Comparison of ENCODE assay signal across 1 cellular context in the genomic region with DNA sequence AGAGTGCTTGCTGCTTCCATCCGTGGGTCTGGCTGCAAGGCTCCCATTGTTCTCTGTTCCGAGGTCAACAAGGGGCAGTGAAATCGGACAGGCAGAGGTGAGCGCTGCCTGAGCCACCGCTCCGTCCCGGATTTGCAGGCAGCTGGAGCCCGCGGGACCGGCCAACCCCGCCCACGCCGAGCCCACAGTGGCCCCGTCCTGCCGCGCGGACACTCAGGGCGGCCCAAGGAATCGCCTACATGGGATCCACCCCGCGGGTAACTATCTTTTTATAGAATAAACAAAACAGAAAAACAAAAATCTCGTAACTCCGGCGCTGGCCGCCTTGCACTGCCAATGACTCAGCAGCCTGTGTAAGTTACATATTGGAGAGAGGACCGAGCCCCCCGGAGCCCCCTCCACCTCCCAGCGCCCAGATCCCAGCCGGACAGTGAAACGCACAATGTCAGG.
TF ChIP-seq lines count a peak whose summit lies in the region.

No MANE protein-coding gene starts in this region.

TF ChIP-seq in HepG2, 621 proteins besides CTCF, POLR2A, EP300 and RAD21 (continued from another document and continues in another):
- TF ChIP-seq ZZZ3 (CRISPR knock-in tag; IDR thresholded peaks at IDR 0.05; ENCODE audit: borderline replicate concordance) = no peak
- TF ChIP-seq ZFP62 (CRISPR knock-in tag; IDR thresholded peaks at IDR 0.05) = no peak
- TF ChIP-seq, protein P1, sequence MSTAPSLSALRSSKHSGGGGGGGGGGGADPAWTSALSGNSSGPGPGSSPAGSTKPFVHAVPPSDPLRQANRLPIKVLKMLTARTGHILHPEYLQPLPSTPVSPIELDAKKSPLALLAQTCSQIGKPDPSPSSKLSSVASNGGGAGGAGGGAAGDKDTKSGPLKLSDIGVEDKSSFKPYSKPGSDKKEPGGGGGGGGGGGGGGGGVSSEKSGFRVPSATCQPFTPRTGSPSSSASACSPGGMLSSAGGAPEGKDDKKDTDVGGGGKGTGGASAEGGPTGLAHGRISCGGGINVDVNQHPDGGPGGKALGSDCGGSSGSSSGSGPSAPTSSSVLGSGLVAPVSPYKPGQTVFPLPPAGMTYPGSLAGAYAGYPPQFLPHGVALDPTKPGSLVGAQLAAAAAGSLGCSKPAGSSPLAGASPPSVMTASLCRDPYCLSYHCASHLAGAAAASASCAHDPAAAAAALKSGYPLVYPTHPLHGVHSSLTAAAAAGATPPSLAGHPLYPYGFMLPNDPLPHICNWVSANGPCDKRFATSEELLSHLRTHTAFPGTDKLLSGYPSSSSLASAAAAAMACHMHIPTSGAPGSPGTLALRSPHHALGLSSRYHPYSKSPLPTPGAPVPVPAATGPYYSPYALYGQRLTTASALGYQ (CRISPR knock-in tag; IDR thresholded peaks at IDR 0.05) = no peak
- TF ChIP-seq KMT2B (CRISPR knock-in tag; IDR thresholded peaks at IDR 0.05) = no peak
- TF ChIP-seq ZSCAN22 (CRISPR knock-in tag; IDR thresholded peaks at IDR 0.05) = no peak
- TF ChIP-seq TSC22D2 (CRISPR knock-in tag; IDR thresholded peaks at IDR 0.05; ENCODE audit: borderline replicate concordance) = no peak
- TF ChIP-seq STAG1 (CRISPR knock-in tag; IDR thresholded peaks at IDR 0.05) = no peak
- no peak for TF ChIP-seq YEATS4 (CRISPR knock-in tag; IDR thresholded peaks at IDR 0.05; ENCODE audit: borderline replicate concordance)
- no peak for TF ChIP-seq PAF1 (CRISPR knock-in tag; IDR thresholded peaks at IDR 0.05)
- TF ChIP-seq RXRA (CRISPR knock-in tag; IDR thresholded peaks at IDR 0.05) = no peak
- TF ChIP-seq ERF (CRISPR knock-in tag; IDR thresholded peaks at IDR 0.05) = no peak
- no peak for TF ChIP-seq ZNF30 (CRISPR knock-in tag; IDR thresholded peaks at IDR 0.05)
- TF ChIP-seq ZNF337 (CRISPR knock-in tag; IDR thresholded peaks at IDR 0.05; ENCODE audit: borderline replicate concordance, low read depth) = no peak
- TF ChIP-seq, protein P2, sequence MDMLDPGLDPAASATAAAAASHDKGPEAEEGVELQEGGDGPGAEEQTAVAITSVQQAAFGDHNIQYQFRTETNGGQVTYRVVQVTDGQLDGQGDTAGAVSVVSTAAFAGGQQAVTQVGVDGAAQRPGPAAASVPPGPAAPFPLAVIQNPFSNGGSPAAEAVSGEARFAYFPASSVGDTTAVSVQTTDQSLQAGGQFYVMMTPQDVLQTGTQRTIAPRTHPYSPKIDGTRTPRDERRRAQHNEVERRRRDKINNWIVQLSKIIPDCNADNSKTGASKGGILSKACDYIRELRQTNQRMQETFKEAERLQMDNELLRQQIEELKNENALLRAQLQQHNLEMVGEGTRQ (IDR thresholded peaks at IDR 0.05; ENCODE audit: low read depth, low read length) = no peak
- TF ChIP-seq, protein P2 (CRISPR knock-in tag; IDR thresholded peaks at IDR 0.05; ENCODE audit: borderline replicate concordance) = no peak
- TF ChIP-seq ZNF205 (CRISPR knock-in tag; IDR thresholded peaks at IDR 0.05) = no peak
- TF ChIP-seq, protein P3, sequence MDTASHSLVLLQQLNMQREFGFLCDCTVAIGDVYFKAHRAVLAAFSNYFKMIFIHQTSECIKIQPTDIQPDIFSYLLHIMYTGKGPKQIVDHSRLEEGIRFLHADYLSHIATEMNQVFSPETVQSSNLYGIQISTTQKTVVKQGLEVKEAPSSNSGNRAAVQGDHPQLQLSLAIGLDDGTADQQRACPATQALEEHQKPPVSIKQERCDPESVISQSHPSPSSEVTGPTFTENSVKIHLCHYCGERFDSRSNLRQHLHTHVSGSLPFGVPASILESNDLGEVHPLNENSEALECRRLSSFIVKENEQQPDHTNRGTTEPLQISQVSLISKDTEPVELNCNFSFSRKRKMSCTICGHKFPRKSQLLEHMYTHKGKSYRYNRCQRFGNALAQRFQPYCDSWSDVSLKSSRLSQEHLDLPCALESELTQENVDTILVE (CRISPR knock-in tag; IDR thresholded peaks at IDR 0.05) = no peak
- TF ChIP-seq ZNF781 (CRISPR knock-in tag; IDR thresholded peaks at IDR 0.05; ENCODE audit: borderline replicate concordance, not compliant biosample characterization) = no peak
- no peak for TF ChIP-seq POLR2AphosphoS2 (IDR thresholded peaks at IDR 0.05; ENCODE audit: low read depth, low read length)
- peak; percentile 32 for TF ChIP-seq AGO1 (IDR thresholded peaks at IDR 0.05; ENCODE audit: low read depth, low read length, poor library complexity, severe bottlenecking)
- no peak for TF ChIP-seq ZNF850 (CRISPR knock-in tag; conservative IDR thresholded peaks at IDR 0.05)
- no peak for TF ChIP-seq ZNF674 (CRISPR knock-in tag; IDR thresholded peaks at IDR 0.05; ENCODE audit: low read depth)
- no peak for TF ChIP-seq PHF21A (CRISPR knock-in tag; IDR thresholded peaks at IDR 0.05)
- TF ChIP-seq, protein P4, sequence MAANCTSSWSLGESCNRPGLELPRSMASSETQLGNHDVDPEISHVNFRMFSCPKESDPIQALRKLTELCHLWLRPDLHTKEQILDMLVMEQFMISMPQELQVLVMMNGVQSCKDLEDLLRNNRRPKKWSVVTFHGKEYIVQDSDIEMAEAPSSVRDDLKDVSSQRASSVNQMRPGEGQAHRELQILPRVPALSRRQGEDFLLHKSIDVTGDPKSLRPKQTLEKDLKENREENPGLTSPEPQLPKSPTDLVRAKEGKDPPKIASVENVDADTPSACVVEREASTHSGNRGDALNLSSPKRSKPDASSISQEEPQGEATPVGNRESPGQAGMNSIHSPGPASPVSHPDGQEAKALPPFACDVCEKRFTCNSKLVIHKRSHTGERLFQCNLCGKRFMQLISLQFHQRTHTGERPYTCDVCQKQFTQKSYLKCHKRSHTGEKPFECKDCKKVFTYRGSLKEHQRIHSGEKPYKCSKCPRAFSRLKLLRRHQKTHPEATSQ (CRISPR knock-in tag; IDR thresholded peaks at IDR 0.05; ENCODE audit: borderline replicate concordance) = no peak
- TF ChIP-seq ZNF766 (CRISPR knock-in tag; IDR thresholded peaks at IDR 0.05; ENCODE audit: borderline replicate concordance) = no peak
- no peak for TF ChIP-seq ZNF7 (CRISPR knock-in tag; IDR thresholded peaks at IDR 0.05)
- no peak for TF ChIP-seq ETV5 (CRISPR knock-in tag; IDR thresholded peaks at IDR 0.05; ENCODE audit: borderline replicate concordance)
- TF ChIP-seq, protein P5, sequence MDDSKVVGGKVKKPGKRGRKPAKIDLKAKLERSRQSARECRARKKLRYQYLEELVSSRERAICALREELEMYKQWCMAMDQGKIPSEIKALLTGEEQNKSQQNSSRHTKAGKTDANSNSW (CRISPR knock-in tag; IDR thresholded peaks at IDR 0.05; ENCODE audit: borderline replicate concordance) = no peak
- TF ChIP-seq IRF2 (CRISPR knock-in tag; IDR thresholded peaks at IDR 0.05) = no peak
- TF ChIP-seq BORCS8-MEF2B (CRISPR knock-in tag; IDR thresholded peaks at IDR 0.05) = no peak
- no peak for TF ChIP-seq FOXP1 (IDR thresholded peaks at IDR 0.05)
- no peak for TF ChIP-seq FOXP1 (CRISPR knock-in tag; IDR thresholded peaks at IDR 0.05)
- no peak for TF ChIP-seq ZNF350 (CRISPR knock-in tag; IDR thresholded peaks at IDR 0.05; ENCODE audit: borderline replicate concordance, low read depth)
- TF ChIP-seq NR3C1 (CRISPR knock-in tag; IDR thresholded peaks at IDR 0.05) = no peak
- TF ChIP-seq, protein P6, sequence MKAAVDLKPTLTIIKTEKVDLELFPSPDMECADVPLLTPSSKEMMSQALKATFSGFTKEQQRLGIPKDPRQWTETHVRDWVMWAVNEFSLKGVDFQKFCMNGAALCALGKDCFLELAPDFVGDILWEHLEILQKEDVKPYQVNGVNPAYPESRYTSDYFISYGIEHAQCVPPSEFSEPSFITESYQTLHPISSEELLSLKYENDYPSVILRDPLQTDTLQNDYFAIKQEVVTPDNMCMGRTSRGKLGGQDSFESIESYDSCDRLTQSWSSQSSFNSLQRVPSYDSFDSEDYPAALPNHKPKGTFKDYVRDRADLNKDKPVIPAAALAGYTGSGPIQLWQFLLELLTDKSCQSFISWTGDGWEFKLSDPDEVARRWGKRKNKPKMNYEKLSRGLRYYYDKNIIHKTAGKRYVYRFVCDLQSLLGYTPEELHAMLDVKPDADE (CRISPR knock-in tag; IDR thresholded peaks at IDR 0.05) = no peak
- TF ChIP-seq KDM1A (CRISPR knock-in tag; IDR thresholded peaks at IDR 0.05) = no peak
- TF ChIP-seq, protein P7, sequence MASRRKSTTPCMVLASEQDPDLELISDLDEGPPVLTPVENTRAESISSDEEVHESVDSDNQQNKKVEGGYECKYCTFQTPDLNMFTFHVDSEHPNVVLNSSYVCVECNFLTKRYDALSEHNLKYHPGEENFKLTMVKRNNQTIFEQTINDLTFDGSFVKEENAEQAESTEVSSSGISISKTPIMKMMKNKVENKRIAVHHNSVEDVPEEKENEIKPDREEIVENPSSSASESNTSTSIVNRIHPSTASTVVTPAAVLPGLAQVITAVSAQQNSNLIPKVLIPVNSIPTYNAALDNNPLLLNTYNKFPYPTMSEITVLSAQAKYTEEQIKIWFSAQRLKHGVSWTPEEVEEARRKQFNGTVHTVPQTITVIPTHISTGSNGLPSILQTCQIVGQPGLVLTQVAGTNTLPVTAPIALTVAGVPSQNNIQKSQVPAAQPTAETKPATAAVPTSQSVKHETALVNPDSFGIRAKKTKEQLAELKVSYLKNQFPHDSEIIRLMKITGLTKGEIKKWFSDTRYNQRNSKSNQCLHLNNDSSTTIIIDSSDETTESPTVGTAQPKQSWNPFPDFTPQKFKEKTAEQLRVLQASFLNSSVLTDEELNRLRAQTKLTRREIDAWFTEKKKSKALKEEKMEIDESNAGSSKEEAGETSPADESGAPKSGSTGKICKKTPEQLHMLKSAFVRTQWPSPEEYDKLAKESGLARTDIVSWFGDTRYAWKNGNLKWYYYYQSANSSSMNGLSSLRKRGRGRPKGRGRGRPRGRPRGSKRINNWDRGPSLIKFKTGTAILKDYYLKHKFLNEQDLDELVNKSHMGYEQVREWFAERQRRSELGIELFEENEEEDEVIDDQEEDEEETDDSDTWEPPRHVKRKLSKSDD (CRISPR knock-in tag; IDR thresholded peaks at IDR 0.05; ENCODE audit: low read depth) = no peak
- TF ChIP-seq, protein P8, sequence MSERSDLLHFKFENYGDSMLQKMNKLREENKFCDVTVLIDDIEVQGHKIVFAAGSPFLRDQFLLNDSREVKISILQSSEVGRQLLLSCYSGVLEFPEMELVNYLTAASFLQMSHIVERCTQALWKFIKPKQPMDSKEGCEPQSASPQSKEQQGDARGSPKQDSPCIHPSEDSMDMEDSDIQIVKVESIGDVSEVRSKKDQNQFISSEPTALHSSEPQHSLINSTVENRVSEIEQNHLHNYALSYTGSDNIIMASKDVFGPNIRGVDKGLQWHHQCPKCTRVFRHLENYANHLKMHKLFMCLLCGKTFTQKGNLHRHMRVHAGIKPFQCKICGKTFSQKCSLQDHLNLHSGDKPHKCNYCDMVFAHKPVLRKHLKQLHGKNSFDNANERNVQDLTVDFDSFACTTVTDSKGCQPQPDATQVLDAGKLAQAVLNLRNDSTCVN (CRISPR knock-in tag; IDR thresholded peaks at IDR 0.05; ENCODE audit: borderline replicate concordance) = no peak
- no peak for TF ChIP-seq SMYD3 (CRISPR knock-in tag; IDR thresholded peaks at IDR 0.05)
- 0 out of 2 replicates have a peak, but pooled peaks have one; percentile 25 for TF ChIP-seq POLR2AphosphoS5 (IDR thresholded peaks at IDR 0.05; ENCODE audit: low read depth, low read length)
- 0 out of 2 replicates have a peak, but pooled peaks have one; percentile 8 for TF ChIP-seq ZNF12 (CRISPR knock-in tag; IDR thresholded peaks at IDR 0.05)
- TF ChIP-seq GTF3A (CRISPR knock-in tag; conservative IDR thresholded peaks at IDR 0.05) = no peak
- 0 out of 2 replicates have a peak, but pooled peaks have one; percentile 12 for TF ChIP-seq RARA (CRISPR knock-in tag; IDR thresholded peaks at IDR 0.05)
- peak; percentile 69; the same call in 1 of the 2 replicates for TF ChIP-seq NFE2 (CRISPR knock-in tag; IDR thresholded peaks at IDR 0.05)
- no peak for TF ChIP-seq NR2F6 (IDR thresholded peaks at IDR 0.05)
- TF ChIP-seq NR2F6 (CRISPR knock-in tag; IDR thresholded peaks at IDR 0.05) = peak; percentile 46; the same call in 1 of the 2 replicates
- TF ChIP-seq, protein P9, sequence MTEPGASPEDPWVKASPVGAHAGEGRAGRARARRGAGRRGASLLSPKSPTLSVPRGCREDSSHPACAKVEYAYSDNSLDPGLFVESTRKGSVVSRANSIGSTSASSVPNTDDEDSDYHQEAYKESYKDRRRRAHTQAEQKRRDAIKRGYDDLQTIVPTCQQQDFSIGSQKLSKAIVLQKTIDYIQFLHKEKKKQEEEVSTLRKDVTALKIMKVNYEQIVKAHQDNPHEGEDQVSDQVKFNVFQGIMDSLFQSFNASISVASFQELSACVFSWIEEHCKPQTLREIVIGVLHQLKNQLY (CRISPR knock-in tag; IDR thresholded peaks at IDR 0.05) = no peak
- TF ChIP-seq, protein P10, sequence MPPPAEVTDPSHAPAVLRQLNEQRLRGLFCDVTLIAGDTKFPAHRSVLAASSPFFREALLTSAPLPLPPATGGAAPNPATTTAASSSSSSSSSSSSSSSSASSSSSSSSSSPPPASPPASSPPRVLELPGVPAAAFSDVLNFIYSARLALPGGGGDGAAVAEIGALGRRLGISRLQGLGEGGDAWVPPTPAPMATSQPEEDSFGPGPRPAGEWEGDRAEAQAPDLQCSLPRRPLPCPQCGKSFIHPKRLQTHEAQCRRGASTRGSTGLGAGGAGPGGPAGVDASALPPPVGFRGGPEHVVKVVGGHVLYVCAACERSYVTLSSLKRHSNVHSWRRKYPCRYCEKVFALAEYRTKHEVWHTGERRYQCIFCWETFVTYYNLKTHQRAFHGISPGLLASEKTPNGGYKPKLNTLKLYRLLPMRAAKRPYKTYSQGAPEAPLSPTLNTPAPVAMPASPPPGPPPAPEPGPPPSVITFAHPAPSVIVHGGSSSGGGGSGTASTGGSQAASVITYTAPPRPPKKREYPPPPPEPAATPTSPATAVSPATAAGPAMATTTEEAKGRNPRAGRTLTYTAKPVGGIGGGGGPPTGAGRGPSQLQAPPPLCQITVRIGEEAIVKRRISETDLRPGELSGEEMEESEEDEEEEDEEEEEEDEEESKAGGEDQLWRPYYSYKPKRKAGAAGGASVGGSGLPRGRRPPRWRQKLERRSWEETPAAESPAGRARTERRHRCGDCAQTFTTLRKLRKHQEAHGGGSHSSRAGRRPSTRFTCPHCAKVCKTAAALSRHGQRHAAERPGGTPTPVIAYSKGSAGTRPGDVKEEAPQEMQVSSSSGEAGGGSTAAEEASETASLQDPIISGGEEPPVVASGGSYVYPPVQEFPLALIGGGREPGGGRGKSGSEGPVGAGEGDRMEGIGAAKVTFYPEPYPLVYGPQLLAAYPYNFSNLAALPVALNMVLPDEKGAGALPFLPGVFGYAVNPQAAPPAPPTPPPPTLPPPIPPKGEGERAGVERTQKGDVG (CRISPR knock-in tag; IDR thresholded peaks at IDR 0.05; ENCODE audit: borderline replicate concordance) = no peak
- no peak for TF ChIP-seq MAFG (CRISPR knock-in tag; IDR thresholded peaks at IDR 0.05)
- no peak for TF ChIP-seq SSRP1 (CRISPR knock-in tag; IDR thresholded peaks at IDR 0.05)
- no peak for TF ChIP-seq RCOR2 (CRISPR knock-in tag; IDR thresholded peaks at IDR 0.05)
- no peak for TF ChIP-seq PCBP1 (IDR thresholded peaks at IDR 0.05; ENCODE audit: borderline replicate concordance, low read depth, low read length)
- no peak for TF ChIP-seq ZSCAN31 (CRISPR knock-in tag; IDR thresholded peaks at IDR 0.05; ENCODE audit: low read depth)
- TF ChIP-seq TAF15 (IDR thresholded peaks at IDR 0.05; ENCODE audit: low read depth, low read length, poor library complexity, severe bottlenecking) = no peak
- TF ChIP-seq GFI1 (CRISPR knock-in tag; IDR thresholded peaks at IDR 0.05; ENCODE audit: borderline replicate concordance) = no peak
- no peak for TF ChIP-seq TMF1 (CRISPR knock-in tag; IDR thresholded peaks at IDR 0.05; ENCODE audit: low read depth)
